Comparison of ENCODE assay signal across 8 cellular contexts in genomic region chr10:30639946-30640786, GRCh38. TPM values are rescaled to one million over a fixed set of nuclear protein-coding genes. Genes with fewer than 3 reads are reported as not detected.
DNase-seq lines count a peak whose midpoint lies in the region; ATAC-seq and TF ChIP-seq lines count a peak whose summit lies in the region.

No MANE protein-coding gene starts in this region.

- H3K27ac ChIP-seq in right atrium auricular region (peak overlapping the region; percentile 66 to 70), spleen (no peak overlapping the region)

- peak; percentile 6 for DNase-seq in stimulated activated CD4-positive, alpha-beta T cell treated with anti-CD3 and anti-CD28 coated beads, Interleukin-2, amount 100 ng/mL, for 4 hours (ENCODE audit: low read depth)
- no peak for DNase-seq in stimulated activated CD4-positive, alpha-beta T cell treated with anti-CD3 and anti-CD28 coated beads, Interleukin-15, amount 100 ng/mL, for 24 hours
- DNase-seq in NAMALWA (ENCODE audit: low spot score) (peak; percentile 69), amniotic stem cell (lab: John Stamatoyannopoulos, UW) (peak; percentile 38), right atrium auricular region (ENCODE audit: low spot score) (no peak), spleen (no peak)
- DNase-seq in stimulated activated naive CD4-positive, alpha-beta T cell treated with Interleukin-2 at 50 U/mL for 16 hours (lab: John Stamatoyannopoulos, UW) = no peak

- intact Hi-C loops in spleen (cut with DNase I; ENCODE audit: low total_unique reads) = no loop called here

- TF ChIP-seq CTCF in right atrium auricular region (IDR thresholded peaks at IDR 0.05) (peak; percentile 83 to 92), spleen (IDR thresholded peaks at IDR 0.05 in 8 of 11, conservative IDR thresholded peaks at IDR 0.05 in 3 of 11) (peak; percentile 50 to 88 (median 82))

- H3K4me3 ChIP-seq in right atrium auricular region (no peak overlapping the region), spleen (no peak overlapping the region)

- peaks cover 0 to 27% of the 10 kb centered on the region in 2 donors for H3K4me1 ChIP-seq in right atrium auricular region
- peaks cover 0 to 3% (median 0%) of the 10 kb centered on the region in 6 donors for H3K4me1 ChIP-seq in spleen

- no peaks in the 10 kb centered on the region for H3K27me3 ChIP-seq in right atrium auricular region
- H3K27me3 ChIP-seq in spleen (replicated peaks in 1 of 7) = peaks cover 0 to 31% (median 0%) of the 10 kb centered on the region in 7 donors

- ATAC-seq in HG03378 (IDR thresholded peaks at IDR 0.05; ENCODE audit: unreplicated experiment) = no peak

- 47 to 52% (median 49%) methylated on average over 6 of the region's 6 CpGs for WGBS in spleen, 5 donors

- TF ChIP-seq POLR2A in spleen (IDR thresholded peaks at IDR 0.05) = no peak

- H3K9me3 ChIP-seq in right atrium auricular region = no peaks in the 10 kb centered on the region
- H3K9me3 ChIP-seq in spleen = no peaks in the 10 kb centered on the region

- H3K36me3 ChIP-seq in right atrium auricular region = no peaks in the 10 kb centered on the region
- no peaks in the 10 kb centered on the region for H3K36me3 ChIP-seq in spleen

RNA-seq across cellular contexts. Expression of gene LYZL2, which starts 10.6 kb away (rescaled TPM):
- total RNA-seq in right atrium auricular region (not detected), spleen (not detected)
- polyA plus RNA-seq in spleen = not detected

Comparison
In these comparisons a context has a peak if more than half of its experiments do, and no peak if none do; other contexts are left out.
1. DNase-seq: peak in stimulated activated CD4-positive, alpha-beta T cell treated with anti-CD3 and anti-CD28 coated beads, Interleukin-2, amount 100 ng/mL, for 4 hours (single experiment), NAMALWA (single experiment) and amniotic stem cell (single experiment); none in stimulated activated CD4-positive, alpha-beta T cell treated with anti-CD3 and anti-CD28 coated beads, Interleukin-15, amount 100 ng/mL, for 24 hours (single experiment), right atrium auricular region (single experiment), spleen (single experiment) and stimulated activated naive CD4-positive, alpha-beta T cell treated with Interleukin-2 at 50 U/mL for 16 hours (single experiment).
2. H3K27ac ChIP-seq: peak in right atrium auricular region (2 of 2); none in spleen (0 of 8).